Comparison of ENCODE assay signal across 22 cellular contexts in genomic region chr5:116411101-116411571, GRCh38.
DNase-seq lines count a peak whose midpoint lies in the region; ATAC-seq and TF ChIP-seq lines count a peak whose summit lies in the region.
"Had no signal": no experiment of that assay in that cellular context is flagged by ENCODE, and none has a peak within 500 bp of the region (broad histone marks: within the 10 kb centered on the region; RNA-seq: fewer than 3 reads in every experiment).

No MANE protein-coding gene starts in this region.

- no peaks in the 10 kb centered on the region for H3K9me3 Mint-ChIP-seq in progenitor cell of endocrine pancreas (ENCODE audit: low read depth)
- H3K9me3 Mint-ChIP-seq: activated naive CD4-positive, alpha-beta T cell treated with anti-CD3 and anti-CD28 coated beads, Interleukin-2, amount 10 ng/mL, durations not matched to agents 7 days and 5 days; mesothelial cell of epicardium; neural crest cell had no signal

- DNase-seq in Right ventricle myocardium inferior (ENCODE audit: missing footprints) (no peak), cardiac septum (ENCODE audit: low spot score) (no peak), globus pallidus (ENCODE audit: low spot score) (peak; percentile 53), lower lobe of right lung (no peak), uterus (peak; percentile 45 to 61), COR-L47 (lab: John Stamatoyannopoulos, UW) (no peak), NCI-H1105 treated with DMSO at 0.1 percent for 48 hours (lab: John Stamatoyannopoulos, UW) (no peak), progenitor cell of endocrine pancreas (ENCODE audit: low spot score, unreplicated experiment) (no peak)
- DNase-seq: activated CD4-positive, CD25-positive, alpha-beta regulatory T cell treated with anti-CD3 and anti-CD28 coated beads, Interleukin-2, amount 50 U/mL, for 72 hours; activated CD8-positive, alpha-beta memory T cell treated with anti-CD3 and anti-CD28 coated beads for 24 hours; activated naive CD4-positive, alpha-beta T cell treated with anti-CD3 and anti-CD28 coated beads, Interleukin-2, amount 10 ng/mL, durations not matched to agents 7 days and 5 days; activated T-cell treated with anti-CD3 and anti-CD28 coated beads, Interleukin-2, amount 50 U/mL, for 48 hours; BE2C; Calu3; NCI-H1105; NCI-H2081 treated with DMSO at 0.1 percent for 48 hours; NCI-H510A treated with DMSO at 0.1 percent for 48 hours had no signal

- H3K36me3 ChIP-seq in lower lobe of right lung (no peaks in the 10 kb centered on the region), uterus (no peaks in the 10 kb centered on the region)
- H3K36me3 ChIP-seq: ascending aorta, BE2C, vagina had no signal

- H3K4me1 Mint-ChIP-seq in progenitor cell of endocrine pancreas (ENCODE audit: low read depth), result no peaks in the 10 kb centered on the region
- H3K4me1 Mint-ChIP-seq: activated naive CD4-positive, alpha-beta T cell treated with anti-CD3 and anti-CD28 coated beads, Interleukin-2, amount 10 ng/mL, durations not matched to agents 7 days and 5 days had no signal

- H3K9me3 ChIP-seq in lower lobe of right lung, result no peaks in the 10 kb centered on the region
- no peaks in the 10 kb centered on the region for H3K9me3 ChIP-seq in uterus
- H3K9me3 ChIP-seq: ascending aorta, BE2C, vagina had no signal

- TF ChIP-seq CTCF in lower lobe of right lung (IDR thresholded peaks at IDR 0.05), result no peak
- TF ChIP-seq CTCF in uterus (IDR thresholded peaks at IDR 0.05), result no peak
- no peak for TF ChIP-seq CTCF in progenitor cell of endocrine pancreas (IDR thresholded peaks at IDR 0.05; ENCODE audit: unreplicated experiment)

- peaks cover 12% of the 10 kb centered on the region for H3K4me1 ChIP-seq in lower lobe of right lung
- peaks cover 0 to 6% of the 10 kb centered on the region in 2 donors for H3K4me1 ChIP-seq in uterus
- H3K4me1 ChIP-seq: ascending aorta had no signal

- no peaks in the 10 kb centered on the region for H3K36me3 Mint-ChIP-seq in progenitor cell of endocrine pancreas (ENCODE audit: insufficient read depth)
- H3K36me3 Mint-ChIP-seq: activated naive CD4-positive, alpha-beta T cell treated with anti-CD3 and anti-CD28 coated beads, Interleukin-2, amount 10 ng/mL, durations not matched to agents 7 days and 5 days; mesothelial cell of epicardium had no signal

- H3K4me3 ChIP-seq in lower lobe of right lung (no peak overlapping the region), uterus (no peak overlapping the region)
- H3K4me3 ChIP-seq: ascending aorta, vagina had no signal

- H3K27me3 ChIP-seq in lower lobe of right lung (ENCODE audit: low read depth) (no peaks in the 10 kb centered on the region), uterus (no peaks in the 10 kb centered on the region)
- H3K27me3 ChIP-seq: ascending aorta, BE2C, vagina had no signal

- H3K27ac ChIP-seq in lower lobe of right lung (no peak overlapping the region), uterus (no peak overlapping the region)
- H3K27ac ChIP-seq: ascending aorta, vagina had no signal

- H3K27me3 Mint-ChIP-seq in progenitor cell of endocrine pancreas, result no peaks in the 10 kb centered on the region
- H3K27me3 Mint-ChIP-seq: activated naive CD4-positive, alpha-beta T cell treated with anti-CD3 and anti-CD28 coated beads, Interleukin-2, amount 10 ng/mL, durations not matched to agents 7 days and 5 days had no signal

- no peak overlapping the region for H3K27ac Mint-ChIP-seq in progenitor cell of endocrine pancreas
- H3K27ac Mint-ChIP-seq: activated naive CD4-positive, alpha-beta T cell treated with anti-CD3 and anti-CD28 coated beads, Interleukin-2, amount 10 ng/mL, durations not matched to agents 7 days and 5 days; mesothelial cell of epicardium had no signal

- TF ChIP-seq POLR2A in uterus (IDR thresholded peaks at IDR 0.05), result no peak

- peak; percentile 82 for ATAC-seq in Right ventricle myocardium inferior
- ATAC-seq in lower lobe of right lung, result peak; percentile 9 to 24
- ATAC-seq: HCT116 had no signal

- intact Hi-C loops in Right ventricle myocardium inferior (cut with DNase I) (no loop called here), cardiac septum (cut with DNase I) (no loop called here), lower lobe of right lung (cut with DNase I) (no loop called here), uterus (cut with DNase I; ENCODE audit: low total_unique reads) (no loop called here)

- H3K4me3 Mint-ChIP-seq in progenitor cell of endocrine pancreas (ENCODE audit: low read depth), result no peak overlapping the region
- H3K4me3 Mint-ChIP-seq: activated naive CD4-positive, alpha-beta T cell treated with anti-CD3 and anti-CD28 coated beads, Interleukin-2, amount 10 ng/mL, durations not matched to agents 7 days and 5 days; mesothelial cell of epicardium; neural crest cell had no signal

Comparison
In these comparisons a context has a peak if more than half of its experiments do, and no peak if none do; other contexts are left out.
1. DNase-seq: peak in globus pallidus (single experiment) and uterus (2 of 2); none in Right ventricle myocardium inferior (single experiment), cardiac septum (single experiment), lower lobe of right lung (single experiment), COR-L47 (single experiment), NCI-H1105 treated with DMSO at 0.1 percent for 48 hours (single experiment) and progenitor cell of endocrine pancreas (single experiment).